In the genomic region with DNA sequence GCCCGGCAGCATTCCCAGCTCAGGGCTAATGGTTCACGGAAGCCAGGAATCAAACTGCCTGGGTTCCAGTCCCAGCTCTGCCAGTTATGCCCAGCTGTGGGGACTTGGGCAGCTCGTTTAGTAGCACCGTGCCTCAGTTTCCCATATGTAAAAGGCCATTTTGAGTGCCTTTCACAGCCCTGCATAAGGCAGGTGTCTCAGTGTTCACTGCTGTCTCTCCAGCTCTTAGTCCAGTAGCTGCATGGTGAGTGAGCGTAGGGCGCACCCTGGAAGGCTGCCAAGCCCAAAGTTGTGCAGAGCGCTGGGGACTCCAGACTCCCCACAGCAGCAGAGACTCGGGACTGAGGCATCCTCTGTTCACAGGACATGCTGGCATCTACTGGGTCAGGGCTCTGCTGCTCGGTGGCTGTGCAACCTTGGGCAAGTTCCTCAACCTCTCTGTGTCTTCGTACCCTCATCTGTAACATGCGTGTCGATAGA, we compare ENCODE assay signal across 18 cellular contexts. TPM values are rescaled to one million over a fixed set of nuclear protein-coding genes. Genes with fewer than 3 reads are reported as not detected.
DNase-seq lines count a peak whose midpoint lies in the region; ATAC-seq and TF ChIP-seq lines count a peak whose summit lies in the region.
"Had no signal": no experiment of that assay in that cellular context is flagged by ENCODE, and none has a peak within 500 bp of the region (broad histone marks: within the 10 kb centered on the region; RNA-seq: fewer than 3 reads in every experiment).

No MANE protein-coding gene starts in this region.

- TF ChIP-seq CTCF in esophagus squamous epithelium (IDR thresholded peaks at IDR 0.05) = no peak

- H3K4me1 ChIP-seq in Karpas-422 (ENCODE audit: low read length) (peaks cover 16% of the 10 kb centered on the region), esophagus squamous epithelium (peaks cover 23 to 66% (median 46%) of the 10 kb centered on the region in 3 donors)

- 45 to 71% methylated on average over 7 of the region's 12 CpGs for WGBS in esophagus squamous epithelium, 2 donors

- H3K9me2 ChIP-seq in Karpas-422 (replicated peaks; ENCODE audit: insufficient read depth, low read length) = no peaks in the 10 kb centered on the region

- H3K4me2 ChIP-seq in Karpas-422 (ENCODE audit: low read depth, low read length, poor library complexity, severe bottlenecking) = no peak overlapping the region

- H3K27ac ChIP-seq in Karpas-422 (ENCODE audit: low read length) = no peak overlapping the region
- H3K27ac ChIP-seq in esophagus squamous epithelium = peak overlapping the region in 3 of 4 donors; percentile 7 to 33 (median 25)
- H3K27ac ChIP-seq: brain microvascular endothelial cell had no signal

- H2AFZ ChIP-seq in Karpas-422 (ENCODE audit: low read length) = no peak overlapping the region

- H3K4me3 ChIP-seq in Karpas-422 (ENCODE audit: low read length) = no peak overlapping the region
- H3K4me3 ChIP-seq in esophagus squamous epithelium = no peak overlapping the region
- H3K4me3 ChIP-seq: tibial nerve had no signal

- H3K79me2 ChIP-seq in Karpas-422 (ENCODE audit: low read length) = peaks cover 13% of the 10 kb centered on the region

- ATAC-seq in HG02885 (IDR thresholded peaks at IDR 0.05; ENCODE audit: poor library complexity, unreplicated experiment) (no peak), HG02840 (IDR thresholded peaks at IDR 0.05; ENCODE audit: low FRiP score, unreplicated experiment) (no peak)

- H3K9ac ChIP-seq in Karpas-422 (ENCODE audit: low read length) = no peak overlapping the region

- TF ChIP-seq POLR2A in esophagus squamous epithelium (IDR thresholded peaks at IDR 0.05) = no peak

- no peaks in the 10 kb centered on the region for H3K27me3 ChIP-seq in Karpas-422 (ENCODE audit: low read length)
- no peaks in the 10 kb centered on the region for H3K27me3 ChIP-seq in esophagus squamous epithelium
- H3K27me3 ChIP-seq: brain microvascular endothelial cell, tibial nerve had no signal

- DNase-seq in DMS53 (lab: John Stamatoyannopoulos, UW) (peak; percentile 50), DMS53 treated with DMSO at 0.1 percent for 48 hours (lab: John Stamatoyannopoulos, UW; ENCODE audit: unreplicated experiment) (no peak), Karpas-422 (peak; percentile 59), esophagus squamous epithelium (lab: John Stamatoyannopoulos, UW) (no peak)
- DNase-seq: activated effector memory CD4-positive, alpha-beta T cell treated with Interleukin-2 at 50 U/mL for 16 hours; brain microvascular endothelial cell; COR-L47; NCI-H1694; NCI-H526 treated with DMSO at 0.1 percent for 48 hours; posterior cingulate gyrus; Right ventricle myocardium superior; stimulated activated CD4-positive, alpha-beta T cell treated with anti-CD3 and anti-CD28 coated beads, Interleukin-15, amount 100 ng/mL, for 24 hours; T1000 had no signal

- H3K9me3 ChIP-seq in Karpas-422 (ENCODE audit: low read length) (no peaks in the 10 kb centered on the region), esophagus squamous epithelium (no peaks in the 10 kb centered on the region)
- H3K9me3 ChIP-seq: tibial nerve had no signal

- intact Hi-C loops in esophagus squamous epithelium (cut with DNase I) = no loop called here

- H3K36me3 ChIP-seq in Karpas-422 (ENCODE audit: insufficient read depth, low read length) (peaks cover 25% of the 10 kb centered on the region), esophagus squamous epithelium (peaks cover 6 to 52% (median 22%) of the 10 kb centered on the region in 3 donors)

- H4K20me1 ChIP-seq in Karpas-422 (ENCODE audit: insufficient read depth, low read depth, low read length) = peaks cover 47% of the 10 kb centered on the region

RNA-seq across cellular contexts. Expression of gene RPL28, which starts 5.5 kb away (rescaled TPM):
- total RNA-seq in Karpas-422 (2014; rRNA removed; shearing (Covaris generic); ENCODE audit: low replicate concordance) = 959 and 1,311 TPM in 2 replicates
- total RNA-seq in esophagus squamous epithelium = 100 to 1,000 TPM; 395 to 866 (median 753) TPM

RNA-seq across cellular contexts. Expression of gene TMEM238, which starts 7.1 kb away (rescaled TPM):
- 0.89 and 8.0 TPM in 2 replicates for total RNA-seq in Karpas-422 (2014; rRNA removed; shearing (Covaris generic); ENCODE audit: low replicate concordance)
- 10 to 100 TPM; 11.9 to 41.8 (median 27.1) TPM for total RNA-seq in esophagus squamous epithelium
- total RNA-seq: A172 had no signal

RNA-seq across cellular contexts. Expression of gene TMEM190, which starts 14.6 kb away (rescaled TPM):
- not detected in 2 replicates for total RNA-seq in Karpas-422 (2014; rRNA removed; shearing (Covaris generic); ENCODE audit: low replicate concordance)
- not detected for total RNA-seq in esophagus squamous epithelium
- total RNA-seq: A172, frontal cortex, Right ventricle myocardium superior had no signal

RNA-seq across cellular contexts. Expression of gene UBE2S, which starts 16.4 kb away (rescaled TPM):
- total RNA-seq in Karpas-422 (2014; rRNA removed; shearing (Covaris generic); ENCODE audit: low replicate concordance) = 291 and 1,094 TPM in 2 replicates
- total RNA-seq in esophagus squamous epithelium = 10 to 100 TPM; 15.6 to 41.4 (median 31.2) TPM

RNA-seq across cellular contexts. Expression of gene IL11, which starts 21.0 kb away (rescaled TPM):
- total RNA-seq in Karpas-422 (2014; rRNA removed; shearing (Covaris generic); ENCODE audit: low replicate concordance) = 0.40 and 0.41 TPM in 2 replicates
- total RNA-seq in esophagus squamous epithelium = not detected
- total RNA-seq: Right ventricle myocardium superior had no signal

Comparison
In these comparisons a context has a peak if more than half of its experiments do, and no peak if none do; other contexts are left out.
1. DNase-seq: peak in DMS53 (single experiment) and Karpas-422 (single experiment); none in DMS53 treated with DMSO at 0.1 percent for 48 hours (single experiment) and esophagus squamous epithelium (single experiment).